Comparison of ENCODE assay signal across 8 cellular contexts in the genomic region with DNA sequence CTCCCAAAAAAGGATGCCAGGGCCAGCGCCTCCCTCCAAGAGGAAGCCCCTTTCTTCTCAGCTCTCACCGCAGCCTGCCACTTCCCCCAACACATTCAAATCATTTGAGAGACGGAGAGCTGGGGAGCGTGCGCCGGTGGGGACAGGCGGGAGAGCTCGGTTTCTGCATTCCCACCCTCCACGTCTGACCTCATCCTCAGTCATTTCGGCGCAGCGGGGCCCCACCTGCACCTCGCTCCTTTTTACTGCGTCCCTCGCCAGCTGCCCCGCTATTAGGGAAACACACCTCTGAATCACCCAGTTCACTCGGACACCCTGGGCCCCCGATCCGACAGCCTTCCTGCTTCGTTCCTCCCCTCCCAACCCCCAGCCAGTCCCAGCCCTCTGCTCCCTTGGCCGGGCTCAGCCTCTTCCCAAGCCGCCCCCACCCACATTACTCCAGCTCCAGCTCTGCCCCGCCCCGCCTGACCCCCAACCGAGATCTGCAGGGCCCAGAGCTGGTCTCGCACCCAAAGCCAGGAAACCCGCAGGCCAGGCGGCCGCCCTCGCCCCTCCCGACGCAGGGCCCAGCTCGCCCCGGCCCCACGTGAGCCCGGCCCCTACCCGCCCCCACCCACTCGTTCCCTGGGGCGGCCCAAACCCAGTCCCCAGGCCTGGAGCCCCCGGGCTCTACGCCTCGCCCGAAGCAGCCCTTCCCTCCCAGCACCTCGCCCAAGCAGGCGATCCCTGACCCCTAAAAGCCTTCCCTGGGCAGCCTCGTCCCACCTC. TPM values are rescaled to one million over a fixed set of nuclear protein-coding genes. Genes with fewer than 3 reads are reported as not detected.
DNase-seq lines count a peak whose midpoint lies in the region; ATAC-seq, FAIRE-seq and TF ChIP-seq lines count a peak whose summit lies in the region.

No MANE protein-coding gene starts in this region.

- peaks cover 56% of the 10 kb centered on the region for H3K79me2 ChIP-seq in astrocyte (ENCODE audit: insufficient read depth, low read length)

- peak overlapping the region; percentile 97 for H3K27ac ChIP-seq in astrocyte (ENCODE audit: low read depth, low read length)

- peaks cover 19% of the 10 kb centered on the region for H4K20me1 ChIP-seq in astrocyte (ENCODE audit: insufficient read depth, low read length)

- H3K9me3 ChIP-seq in astrocyte (ENCODE audit: insufficient read depth, low read depth, low read length), result no peaks in the 10 kb centered on the region

- peak overlapping the region; percentile 87 for H3K27ac Mint-ChIP-seq in astrocyte (ENCODE audit: unreplicated experiment)

- DNase-seq in AG09319 (ENCODE audit: extremely low read depth, low read depth) (peak; percentile 31), GM19240 (ENCODE audit: insufficient read length, low spot score) (peak; percentile 29), NAMALWA (ENCODE audit: low spot score) (peak; percentile 78), astrocyte (ENCODE audit: low read depth) (peak; percentile 78), hypothalamus (lab: John Stamatoyannopoulos, UW) (peak in 45 of 51 donors; percentile 16 to 80 (median 55)), renal cortical epithelial cell (ENCODE audit: low read depth) (peak; percentile 52)

- H3K4me3 Mint-ChIP-seq in astrocyte (ENCODE audit: unreplicated experiment), result peak overlapping the region; percentile 90

- H3K36me3 ChIP-seq in astrocyte (ENCODE audit: insufficient read depth, low read length), result peaks cover 5% of the 10 kb centered on the region

- no peaks in the 10 kb centered on the region for H3K9me3 Mint-ChIP-seq in astrocyte (ENCODE audit: unreplicated experiment)

- TF ChIP-seq CTCF in AG09319 (IDR thresholded peaks at IDR 0.05; ENCODE audit: low read depth, low read length) (no peak), astrocyte (IDR thresholded peaks at IDR 0.05; ENCODE audit: insufficient read depth, low read depth, low read length) (no peak)

- H3K4me1 Mint-ChIP-seq in astrocyte (ENCODE audit: low read depth, unreplicated experiment), result peaks cover 28% of the 10 kb centered on the region

- H3K4me1 ChIP-seq in astrocyte (ENCODE audit: insufficient read depth, low read length), result peaks cover 27% of the 10 kb centered on the region

- no peak overlapping the region for H2AFZ ChIP-seq in astrocyte (ENCODE audit: low read depth, low read length)

- peak; percentile 47 for ATAC-seq in SK-N-SH treated with all-trans-retinoic acid at 6 μM for 48 hours
- no peak for ATAC-seq in HG02798 (IDR thresholded peaks at IDR 0.05; ENCODE audit: poor library complexity, unreplicated experiment)

- peak overlapping the region; percentile 84 for H3K4me3 ChIP-seq in astrocyte (ENCODE audit: insufficient read depth, low read depth, low read length)

- H3K36me3 Mint-ChIP-seq in astrocyte (ENCODE audit: low read depth, unreplicated experiment), result peaks cover 1% of the 10 kb centered on the region

- H3K27me3 ChIP-seq in astrocyte (ENCODE audit: insufficient read depth, low read length), result no peaks in the 10 kb centered on the region

- no peak for FAIRE-seq in astrocyte (lab: Jason Lieb, UNC)

- H3K27me3 Mint-ChIP-seq in astrocyte (ENCODE audit: low read depth, unreplicated experiment), result no peaks in the 10 kb centered on the region

- H3K9ac ChIP-seq in astrocyte (ENCODE audit: low read length), result peak overlapping the region; percentile 96

- peak overlapping the region; percentile 97 for H3K4me2 ChIP-seq in astrocyte (ENCODE audit: low read length)

TF ChIP-seq in SK-N-SH treated with all-trans-retinoic acid at 6 μM for 48 hours, 23 proteins besides CTCF, POLR2A, EP300 and RAD21:
- no peak for TF ChIP-seq OSR1 (CRISPR knock-in tag; IDR thresholded peaks at IDR 0.05)
- TF ChIP-seq PATZ1 (CRISPR knock-in tag; IDR thresholded peaks at IDR 0.05; ENCODE audit: borderline replicate concordance), result peak; percentile 18; the same call in 1 of the 2 replicates
- TF ChIP-seq ZNF565 (CRISPR knock-in tag; conservative IDR thresholded peaks at IDR 0.05; ENCODE audit: low read depth), result no peak
- no peak for TF ChIP-seq SNAI2 (CRISPR knock-in tag; IDR thresholded peaks at IDR 0.05)

RNA-seq across cellular contexts. Expression of gene CORO1C, which starts 0.8 kb away (rescaled TPM):
- total RNA-seq in astrocyte (364 and 391 TPM in 2 replicates), renal cortical epithelial cell (215 and 235 TPM in 2 replicates)
